1 cellular context compared by ENCODE assay signal in the genomic region with DNA sequence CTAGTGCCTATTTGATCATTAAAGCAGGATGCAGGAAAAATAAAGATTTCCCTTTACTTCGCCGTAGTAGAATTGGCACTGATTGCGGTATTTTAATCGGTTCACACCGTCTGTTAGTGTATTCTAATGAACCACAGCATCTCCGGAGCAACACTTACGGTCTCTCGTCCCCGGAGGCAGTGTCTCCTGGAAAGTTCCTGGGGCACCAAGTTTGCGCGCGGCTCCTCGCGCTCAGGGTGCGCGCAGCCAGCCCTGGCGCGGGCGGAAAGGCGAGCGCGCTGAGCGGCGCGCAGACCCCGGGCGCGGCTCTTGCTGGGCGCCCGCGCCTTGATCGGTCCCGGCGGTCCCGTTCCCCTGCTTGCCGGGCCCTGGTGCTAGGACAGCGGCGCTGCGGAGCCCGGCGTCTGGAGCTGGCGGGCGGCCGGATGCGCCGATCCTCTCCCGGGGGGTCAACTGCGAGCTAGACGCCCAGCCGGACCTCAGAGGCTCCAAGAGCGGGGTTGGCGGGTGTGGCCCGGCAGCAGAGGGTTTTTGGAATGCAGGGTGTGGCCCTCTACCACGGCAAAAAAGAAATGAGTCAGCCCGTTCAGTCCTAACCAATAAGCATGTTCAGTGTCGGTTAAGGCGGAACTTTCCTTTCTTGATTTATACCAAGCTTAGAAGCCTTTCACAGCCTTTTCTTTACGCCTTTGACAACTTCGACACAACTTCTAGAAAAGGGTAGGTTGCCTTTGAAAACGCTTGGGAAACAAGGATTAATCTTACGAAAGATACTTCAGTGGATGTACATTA.
A peak's percentile ranks its signal among the peaks of the same experiment; 100 is the strongest.
TF ChIP-seq lines count a peak whose summit lies in the region.

No MANE protein-coding gene starts in this region.

TF ChIP-seq in HEK293, 187 proteins besides CTCF, POLR2A, EP300 and RAD21 (continued from another document and continues in another):
- no peak for TF ChIP-seq ZSCAN5A (tag by site-specific recombination; IDR thresholded peaks at IDR 0.05)
- no peak for TF ChIP-seq ZNF175 (tag by site-specific recombination; IDR thresholded peaks at IDR 0.05)
- TF ChIP-seq ZBTB7A (tag by site-specific recombination; IDR thresholded peaks at IDR 0.05; ENCODE audit: low read depth) = no peak
- no peak for TF ChIP-seq PRDM2 (tag by site-specific recombination; IDR thresholded peaks at IDR 0.05; ENCODE audit: borderline replicate concordance)
- no peak for TF ChIP-seq ZNF776 (tag by site-specific recombination; IDR thresholded peaks at IDR 0.05; ENCODE audit: borderline replicate concordance)
- no peak for TF ChIP-seq ZNF223 (tag by site-specific recombination; IDR thresholded peaks at IDR 0.05)
- no peak; the same call in 1 of the 2 replicates for TF ChIP-seq PRDM4 (tag by site-specific recombination; IDR thresholded peaks at IDR 0.05)
- TF ChIP-seq ZNF211 (tag by site-specific recombination; IDR thresholded peaks at IDR 0.05; ENCODE audit: low read depth) = no peak
- TF ChIP-seq ZNF311 (tag by site-specific recombination; IDR thresholded peaks at IDR 0.05; ENCODE audit: borderline replicate concordance) = no peak
- no peak for TF ChIP-seq ZNF701 (tag by site-specific recombination; IDR thresholded peaks at IDR 0.05)
- TF ChIP-seq ATF2 (tag by site-specific recombination; IDR thresholded peaks at IDR 0.05; ENCODE audit: low read depth) = no peak
- peak; percentile 90 for TF ChIP-seq PRDM10 (tag by site-specific recombination; IDR thresholded peaks at IDR 0.05)
- no peak for TF ChIP-seq ZNF157 (tag by site-specific recombination; IDR thresholded peaks at IDR 0.05)
- TF ChIP-seq ZNF530 (tag by site-specific recombination; IDR thresholded peaks at IDR 0.05; ENCODE audit: low read depth) = no peak
- TF ChIP-seq, protein P1, sequence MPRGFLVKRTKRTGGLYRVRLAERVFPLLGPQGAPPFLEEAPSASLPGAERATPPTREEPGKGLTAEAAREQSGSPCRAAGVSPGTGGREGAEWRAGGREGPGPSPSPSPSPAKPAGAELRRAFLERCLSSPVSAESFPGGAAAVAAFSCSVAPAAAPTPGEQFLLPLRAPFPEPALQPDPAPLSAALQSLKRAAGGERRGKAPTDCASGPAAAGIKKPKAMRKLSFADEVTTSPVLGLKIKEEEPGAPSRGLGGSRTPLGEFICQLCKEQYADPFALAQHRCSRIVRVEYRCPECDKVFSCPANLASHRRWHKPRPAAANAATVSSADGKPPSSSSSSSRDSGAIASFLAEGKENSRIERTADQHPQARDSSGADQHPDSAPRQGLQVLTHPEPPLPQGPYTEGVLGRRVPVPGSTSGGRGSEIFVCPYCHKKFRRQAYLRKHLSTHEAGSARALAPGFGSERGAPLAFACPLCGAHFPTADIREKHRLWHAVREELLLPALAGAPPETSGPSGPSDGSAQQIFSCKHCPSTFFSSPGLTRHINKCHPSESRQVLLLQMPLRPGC (tag by site-specific recombination; IDR thresholded peaks at IDR 0.05) = no peak
- no peak for TF ChIP-seq ZNF791 (tag by site-specific recombination; IDR thresholded peaks at IDR 0.05)
- TF ChIP-seq RBAK (tag by site-specific recombination; IDR thresholded peaks at IDR 0.05) = no peak
- TF ChIP-seq, protein P2, sequence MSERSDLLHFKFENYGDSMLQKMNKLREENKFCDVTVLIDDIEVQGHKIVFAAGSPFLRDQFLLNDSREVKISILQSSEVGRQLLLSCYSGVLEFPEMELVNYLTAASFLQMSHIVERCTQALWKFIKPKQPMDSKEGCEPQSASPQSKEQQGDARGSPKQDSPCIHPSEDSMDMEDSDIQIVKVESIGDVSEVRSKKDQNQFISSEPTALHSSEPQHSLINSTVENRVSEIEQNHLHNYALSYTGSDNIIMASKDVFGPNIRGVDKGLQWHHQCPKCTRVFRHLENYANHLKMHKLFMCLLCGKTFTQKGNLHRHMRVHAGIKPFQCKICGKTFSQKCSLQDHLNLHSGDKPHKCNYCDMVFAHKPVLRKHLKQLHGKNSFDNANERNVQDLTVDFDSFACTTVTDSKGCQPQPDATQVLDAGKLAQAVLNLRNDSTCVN (tag by site-specific recombination; optimal IDR thresholded peaks at IDR 0.05) = peak; percentile 74
- no peak for TF ChIP-seq ZNF664 (tag by site-specific recombination; IDR thresholded peaks at IDR 0.05)
- TF ChIP-seq YY1 (tag by site-specific recombination; IDR thresholded peaks at IDR 0.05) = no peak
- no peak for TF ChIP-seq TCF7L2 (IDR thresholded peaks at IDR 0.05; ENCODE audit: borderline replicate concordance, low read depth, low read length)
- no peak for TF ChIP-seq ZNF623 (tag by site-specific recombination; IDR thresholded peaks at IDR 0.05)
- TF ChIP-seq, protein P3, sequence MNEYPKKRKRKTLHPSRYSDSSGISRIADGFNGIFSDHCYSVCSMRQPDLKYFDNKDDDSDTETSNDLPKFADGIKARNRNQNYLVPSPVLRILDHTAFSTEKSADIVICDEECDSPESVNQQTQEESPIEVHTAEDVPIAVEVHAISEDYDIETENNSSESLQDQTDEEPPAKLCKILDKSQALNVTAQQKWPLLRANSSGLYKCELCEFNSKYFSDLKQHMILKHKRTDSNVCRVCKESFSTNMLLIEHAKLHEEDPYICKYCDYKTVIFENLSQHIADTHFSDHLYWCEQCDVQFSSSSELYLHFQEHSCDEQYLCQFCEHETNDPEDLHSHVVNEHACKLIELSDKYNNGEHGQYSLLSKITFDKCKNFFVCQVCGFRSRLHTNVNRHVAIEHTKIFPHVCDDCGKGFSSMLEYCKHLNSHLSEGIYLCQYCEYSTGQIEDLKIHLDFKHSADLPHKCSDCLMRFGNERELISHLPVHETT (tag by site-specific recombination; IDR thresholded peaks at IDR 0.05) = no peak
- TF ChIP-seq, protein P4, sequence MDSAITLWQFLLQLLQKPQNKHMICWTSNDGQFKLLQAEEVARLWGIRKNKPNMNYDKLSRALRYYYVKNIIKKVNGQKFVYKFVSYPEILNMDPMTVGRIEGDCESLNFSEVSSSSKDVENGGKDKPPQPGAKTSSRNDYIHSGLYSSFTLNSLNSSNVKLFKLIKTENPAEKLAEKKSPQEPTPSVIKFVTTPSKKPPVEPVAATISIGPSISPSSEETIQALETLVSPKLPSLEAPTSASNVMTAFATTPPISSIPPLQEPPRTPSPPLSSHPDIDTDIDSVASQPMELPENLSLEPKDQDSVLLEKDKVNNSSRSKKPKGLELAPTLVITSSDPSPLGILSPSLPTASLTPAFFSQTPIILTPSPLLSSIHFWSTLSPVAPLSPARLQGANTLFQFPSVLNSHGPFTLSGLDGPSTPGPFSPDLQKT (IDR thresholded peaks at IDR 0.05; ENCODE audit: borderline replicate concordance, low read depth, low read length) = no peak
- peak; percentile 93 for TF ChIP-seq ZBTB8A (tag by site-specific recombination; IDR thresholded peaks at IDR 0.05)
- no peak for TF ChIP-seq ZBTB48 (tag by site-specific recombination; IDR thresholded peaks at IDR 0.05)
- TF ChIP-seq ZNF169 (tag by site-specific recombination; IDR thresholded peaks at IDR 0.05) = no peak
- no peak for TF ChIP-seq ZNF560 (tag by site-specific recombination; IDR thresholded peaks at IDR 0.05; ENCODE audit: borderline replicate concordance)
- TF ChIP-seq ZNF2 (tag by site-specific recombination; IDR thresholded peaks at IDR 0.05) = no peak
- TF ChIP-seq ZSCAN16 (tag by site-specific recombination; IDR thresholded peaks at IDR 0.05) = no peak
- TF ChIP-seq OVOL3 (tag by site-specific recombination; IDR thresholded peaks at IDR 0.05) = no peak
- TF ChIP-seq ZNF140 (tag by site-specific recombination; IDR thresholded peaks at IDR 0.05) = no peak
- no peak for TF ChIP-seq ZNF37A (tag by site-specific recombination; IDR thresholded peaks at IDR 0.05)
- no peak for TF ChIP-seq ZNF610 (tag by site-specific recombination; IDR thresholded peaks at IDR 0.05; ENCODE audit: borderline replicate concordance)
